8 cellular contexts compared by ENCODE assay signal in genomic region chr1:223143760-223144248, GRCh38. TPM values are rescaled to one million over a fixed set of nuclear protein-coding genes. Genes with fewer than 3 reads are reported as not detected.
DNase-seq lines count a peak whose midpoint lies in the region; ATAC-seq and TF ChIP-seq lines count a peak whose summit lies in the region.

No MANE protein-coding gene starts in this region.

- peak; percentile 48 for ATAC-seq in HG02981 (IDR thresholded peaks at IDR 0.05; ENCODE audit: unreplicated experiment)
- ATAC-seq in HG03457 (IDR thresholded peaks at IDR 0.05; ENCODE audit: unreplicated experiment), result no peak

- H3K27me3 ChIP-seq in GM06990 (replicated peaks; ENCODE audit: control insufficient read depth, insufficient read depth, low read length), result no peaks in the 10 kb centered on the region; the same call in 1 of the 2 replicates
- no peaks in the 10 kb centered on the region for H3K27me3 ChIP-seq in PC-9 (ENCODE audit: insufficient read depth, low read depth)

- H3F3A ChIP-seq in PC-9 (ENCODE audit: insufficient read depth, low read depth), result no peaks in the 10 kb centered on the region

- POLR2A ChIA-PET in PC-9 (lab: Charles Lee; ENCODE audit: unreplicated experiment), result no interaction called here

- H3K79me2 ChIP-seq in PC-9 (ENCODE audit: low read depth), result no peaks in the 10 kb centered on the region

- peak overlapping the region; percentile 71 to 81 (median 76) for H3K4me3 Mint-ChIP-seq in nephron

- intact Hi-C loops in PC-9 (cut with micrococcal nuclease; ENCODE audit: unreplicated experiment), result loop anchor here (1.0 to 5.0 kb wide), 2 partner anchors 33 to 86 kb away; no protein-coding TSS in a partner anchor

- peaks cover 33% of the 10 kb centered on the region for H3K4me1 Mint-ChIP-seq in nephron

- H3K4me3 ChIP-seq in GM06990 (replicated peaks; ENCODE audit: low read depth, low read length) (peak overlapping the region; percentile 34), PC-9 (peak overlapping the region; percentile 61; the same call in 1 of the 2 replicates)

- TF ChIP-seq CTCF in GM06990 (IDR thresholded peaks at IDR 0.05; ENCODE audit: insufficient read depth, low read length, poor library complexity, severe bottlenecking) (no peak), PC-9 (conservative IDR thresholded peaks at IDR 0.05) (no peak), nephron (IDR thresholded peaks at IDR 0.05; ENCODE audit: unreplicated experiment in 3 of 3) (no peak)

- BruUV-seq in PC-9 (replicated peaks; lab: Mats Ljungman, UMichigan), result no TSS peak

- no peaks in the 10 kb centered on the region for H3K36me3 Mint-ChIP-seq in nephron (ENCODE audit: low read depth)

- H3K4me2 ChIP-seq in PC-9, result peak overlapping the region; percentile 67

- peaks cover 26% of the 10 kb centered on the region for H3K27me3 Mint-ChIP-seq in nephron (ENCODE audit: low read depth)

- peaks cover 18% of the 10 kb centered on the region for H3K4me1 ChIP-seq in PC-9 (replicated peaks; ENCODE audit: insufficient read depth)

- CTCF ChIA-PET in PC-9 (lab: Charles Lee), result interaction anchor here (0.6 to 1.7 kb wide), 2 partner anchors 10 to 540 kb away, joined by 3 to 25 read pairs; no protein-coding TSS in a partner anchor

- H3K9me2 ChIP-seq in PC-9 (ENCODE audit: insufficient read depth), result no peaks in the 10 kb centered on the region; the same call in 1 of the 2 replicates

- no peak overlapping the region for H3K27ac ChIP-seq in PC-9

- DNase-seq in GM06990 (ENCODE audit: extremely low read depth, insufficient read length) (peak; percentile 67), PC-9 (peak in 1 of 2 experiments; percentile 53), T47D (ENCODE audit: low read depth in 1 of 2, low spot score in 1 of 2) (peak; percentile 44 to 73), kidney glomerular epithelial cell (lab: John Stamatoyannopoulos, UW) (no peak), NCI-H2029 treated with DMSO at 0.1 percent for 48 hours (lab: John Stamatoyannopoulos, UW) (no peak)

- peak overlapping the region; percentile 26 to 82 (median 39) for H3K27ac Mint-ChIP-seq in nephron

- in situ Hi-C loops in T47D (cut with HindIII; ENCODE audit: low pct_unique_long_range_greater_than_20kb, low sequenced_read_pairs), result no loop called here

- H2AFZ ChIP-seq in PC-9, result peak overlapping the region; percentile 82

- peaks cover 22% of the 10 kb centered on the region for H3K9me3 Mint-ChIP-seq in nephron

- H3K36me3 ChIP-seq in GM06990 (ENCODE audit: control insufficient read depth, insufficient read depth, low read length) (no peaks in the 10 kb centered on the region), PC-9 (ENCODE audit: low read depth) (no peaks in the 10 kb centered on the region)

- H3K9me3 ChIP-seq in PC-9 (ENCODE audit: insufficient read depth, low read depth), result no peaks in the 10 kb centered on the region

- no peaks in the 10 kb centered on the region for H4K20me1 ChIP-seq in PC-9 (ENCODE audit: insufficient read depth)

RNA-seq across cellular contexts. Expression of gene TLR5, which starts 0.8 kb away (rescaled TPM):
- 2.5 and 3.4 TPM in 2 replicates for total RNA-seq in PC-9 (2021)

Comparison
In these comparisons a context has a peak if more than half of its experiments do, and no peak if none do; other contexts are left out.
1. DNase-seq: peak in GM06990 (single experiment) and T47D (2 of 2); none in kidney glomerular epithelial cell (single experiment) and NCI-H2029 treated with DMSO at 0.1 percent for 48 hours (single experiment).